In genomic region chr19:47274891-47275865, GRCh38 we compare ENCODE assay signal across 1 cellular context.
TF ChIP-seq lines count a peak whose summit lies in the region.

No MANE protein-coding gene starts in this region.

TF ChIP-seq in IMR-90, 13 proteins besides CTCF, POLR2A, EP300 and RAD21:
- no peak for TF ChIP-seq FOS (IDR thresholded peaks at IDR 0.05; ENCODE audit: low read depth, low read length)
- no peak for TF ChIP-seq MXI1 (IDR thresholded peaks at IDR 0.05; ENCODE audit: borderline replicate concordance, low read depth, low read length)
- no peak for TF ChIP-seq BHLHE40 (IDR thresholded peaks at IDR 0.05; ENCODE audit: low read depth, low read length)
- TF ChIP-seq, protein P1, sequence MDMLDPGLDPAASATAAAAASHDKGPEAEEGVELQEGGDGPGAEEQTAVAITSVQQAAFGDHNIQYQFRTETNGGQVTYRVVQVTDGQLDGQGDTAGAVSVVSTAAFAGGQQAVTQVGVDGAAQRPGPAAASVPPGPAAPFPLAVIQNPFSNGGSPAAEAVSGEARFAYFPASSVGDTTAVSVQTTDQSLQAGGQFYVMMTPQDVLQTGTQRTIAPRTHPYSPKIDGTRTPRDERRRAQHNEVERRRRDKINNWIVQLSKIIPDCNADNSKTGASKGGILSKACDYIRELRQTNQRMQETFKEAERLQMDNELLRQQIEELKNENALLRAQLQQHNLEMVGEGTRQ (IDR thresholded peaks at IDR 0.05; ENCODE audit: low read depth, low read length): 0 out of 2 replicates have a peak, but pooled peaks have one; percentile 9
- TF ChIP-seq MAFK (IDR thresholded peaks at IDR 0.05; ENCODE audit: low read depth, low read length): no peak
- no peak for TF ChIP-seq CHD1 (IDR thresholded peaks at IDR 0.05; ENCODE audit: low read depth, low read length)
